ENCODE assay signal across 8 cellular contexts in genomic region chr5:138491669-138492551, GRCh38.
A peak's percentile ranks its signal among the peaks of the same experiment; 100 is the strongest.
DNase-seq lines count a peak whose midpoint lies in the region; ATAC-seq lines count a peak whose summit lies in the region.

No MANE protein-coding gene starts in this region.

- ATAC-seq in HG03039 (IDR thresholded peaks at IDR 0.05; ENCODE audit: unreplicated experiment), result peak; percentile 97

- peak; percentile 58 to 74 for DNase-seq in SHP77 (lab: John Stamatoyannopoulos, UW)
- no peak for DNase-seq in SHP77 treated with DMSO at 0.1 percent for 48 hours (lab: John Stamatoyannopoulos, UW)
- peak; percentile 40 for DNase-seq in NCI-H2171 (lab: John Stamatoyannopoulos, UW)
- DNase-seq in activated CD4-positive, CD25-positive, alpha-beta regulatory T cell treated with anti-CD3 and anti-CD28 coated beads, Interleukin-2, amount 50 U/mL, for 72 hours, result peak; percentile 86
- DNase-seq in cerebellar cortex (ENCODE audit: low spot score), result peak; percentile 92
- peak; percentile 69 for DNase-seq in kidney glomerular epithelial cell (lab: John Stamatoyannopoulos, UW)
- DNase-seq in stimulated activated CD4-positive, alpha-beta T cell treated with anti-CD3 and anti-CD28 coated beads, Interleukin-15, amount 100 ng/mL, for 24 hours, result peak; percentile 90
